8 cellular contexts compared by ENCODE assay signal in the genomic region with DNA sequence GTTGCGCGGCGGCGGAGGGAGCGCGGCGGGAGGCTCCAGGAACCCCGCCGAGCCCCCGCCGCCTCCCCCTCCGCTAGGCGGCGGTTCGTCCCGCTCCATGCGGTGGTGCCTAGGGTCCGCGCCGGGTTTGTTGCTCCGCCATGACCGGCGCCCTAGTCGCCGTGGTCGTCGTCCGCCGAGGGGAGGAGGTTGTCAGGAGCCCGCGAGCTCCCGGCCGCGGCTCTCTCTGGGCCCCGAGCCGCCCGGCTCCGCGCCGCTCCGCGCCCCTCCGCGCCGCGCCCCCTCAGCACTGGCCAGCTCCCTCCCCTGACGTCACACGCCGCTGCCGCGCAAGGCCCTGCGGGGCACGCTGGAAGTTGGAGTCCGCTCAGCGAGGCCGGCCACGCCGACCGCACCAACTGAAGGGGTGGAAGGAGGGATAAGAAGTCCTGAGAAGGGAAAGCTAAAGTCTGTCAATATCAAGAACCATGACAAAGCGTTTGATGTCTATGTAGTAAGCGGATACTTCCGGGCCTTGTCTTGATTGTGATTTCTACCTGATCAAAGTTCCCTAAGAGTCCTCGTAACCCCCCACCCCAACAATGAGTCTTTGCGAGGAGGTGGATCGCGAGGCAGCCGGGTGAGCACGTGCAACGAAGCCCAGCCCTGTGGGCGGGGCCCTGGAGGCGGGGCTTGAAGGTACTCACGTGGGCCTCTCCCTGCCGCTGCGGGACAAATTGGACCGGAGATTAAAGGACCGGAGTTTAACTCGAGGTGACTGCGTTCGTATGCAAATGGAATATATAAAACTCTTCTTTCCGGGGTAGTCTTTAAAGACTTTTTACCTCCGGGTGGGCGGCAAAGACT. TPM values are rescaled to one million over a fixed set of nuclear protein-coding genes. Genes with fewer than 3 reads are reported as not detected.
DNase-seq lines count a peak whose midpoint lies in the region; ATAC-seq and TF ChIP-seq lines count a peak whose summit lies in the region.

A gene (minus strand): TSS at position 291 of the 846 bp plus-strand sequence.

- H3K36me3 ChIP-seq in mammary epithelial cell (ENCODE audit: insufficient read depth, low read length), result no peaks in the 10 kb centered on the region
- H3K36me3 ChIP-seq in smooth muscle cell (ENCODE audit: low read depth), result no peaks in the 10 kb centered on the region

- DNase-seq in AG08395 (ENCODE audit: low spot score) (peak; percentile 98), NCI-H2196 (lab: John Stamatoyannopoulos, UW; ENCODE audit: unreplicated experiment) (peak; percentile 97), mammary epithelial cell (peak; percentile 95), iPS-NIHi7 (ENCODE audit: extremely low spot score) (peak; percentile 95), smooth muscle cell (lab: John Stamatoyannopoulos, UW; ENCODE audit: unreplicated experiment) (peak; percentile 88)

- H4K20me1 ChIP-seq in mammary epithelial cell (ENCODE audit: insufficient read depth, low read length), result no peaks in the 10 kb centered on the region
- peaks cover 24% of the 10 kb centered on the region for H4K20me1 ChIP-seq in smooth muscle cell (ENCODE audit: low read depth)

- H3K4me2 ChIP-seq in mammary epithelial cell (ENCODE audit: insufficient read depth, low read depth, low read length) (peak within 1 kb of the TSS; percentile 99), smooth muscle cell (peak within 1 kb of the TSS; percentile 80)

- BruUV-seq in mammary epithelial cell (replicated peaks; lab: Mats Ljungman, UMichigan), result no TSS peak

- H3K9me3 ChIP-seq in mammary epithelial cell (replicated peaks; ENCODE audit: insufficient read depth, low read length) (no peaks in the 10 kb centered on the region), smooth muscle cell (replicated peaks; ENCODE audit: low read depth) (no peaks in the 10 kb centered on the region)

- CTCF ChIA-PET in mammary epithelial cell (lab: Charles Lee; ENCODE audit: low non-redundant PET), result interaction anchor here (0.6 to 2.8 kb wide), 3 partner anchors 7 to 85 kb away, joined by 3 to 23 read pairs (median 3); a partner anchor contains a TSS

- dilution Hi-C loops in mammary epithelial cell (cut with HindIII; ENCODE audit: low sequenced_read_pairs), result loop anchor here (5.0 to 10.0 kb wide), 2 partner anchors 81 to 604 kb away; a partner anchor contains a TSS

- H3K27ac ChIP-seq in VCaP (peak within 1 kb of the TSS; percentile 77), mammary epithelial cell (ENCODE audit: insufficient read depth, low read depth, low read length) (peak within 1 kb of the TSS; percentile 87), smooth muscle cell (ENCODE audit: low read depth) (peak within 1 kb of the TSS; percentile 18)

- peaks cover 10% of the 10 kb centered on the region for H3K4me1 ChIP-seq in mammary epithelial cell (ENCODE audit: insufficient read depth, low read length)
- peaks cover 17% of the 10 kb centered on the region for H3K4me1 ChIP-seq in smooth muscle cell (ENCODE audit: low read depth)

- peaks cover 29% of the 10 kb centered on the region for H3K79me2 ChIP-seq in mammary epithelial cell (ENCODE audit: insufficient read depth, low read length)
- H3K79me2 ChIP-seq in smooth muscle cell (ENCODE audit: low read depth), result no peaks in the 10 kb centered on the region

- H3F3A ChIP-seq in smooth muscle cell (ENCODE audit: low read depth), result no peaks in the 10 kb centered on the region

- H2AFZ ChIP-seq in mammary epithelial cell (ENCODE audit: low read depth, low read length) (peak within 1 kb of the TSS; percentile 92), smooth muscle cell (ENCODE audit: low read depth) (peak within 1 kb of the TSS; percentile 60)

- TF ChIP-seq CTCF in VCaP (conservative IDR thresholded peaks at IDR 0.05) (peak; percentile 32), mammary epithelial cell (conservative IDR thresholded peaks at IDR 0.05 in 1 of 2, IDR thresholded peaks at IDR 0.05 in 1 of 2; ENCODE audit: extremely low read depth in 1 of 2, insufficient read depth in 1 of 2, low read depth in 1 of 2, low read length in 2 of 2) (peak in 1 of 2 donors; percentile 42), smooth muscle cell (IDR thresholded peaks at IDR 0.05; ENCODE audit: borderline replicate concordance, insufficient read depth, poor library complexity, severe bottlenecking) (peak; percentile 31)

- ATAC-seq in GM18868 (IDR thresholded peaks at IDR 0.05; ENCODE audit: unreplicated experiment) (peak; percentile 86), HG03103 (IDR thresholded peaks at IDR 0.05; ENCODE audit: low read depth, unreplicated experiment) (peak; percentile 75)

- in situ Hi-C loops in mammary epithelial cell (cut with MboI; ENCODE audit: low sequenced_read_pairs in 2 of 2), result loop anchor here (5.0 to 10.0 kb wide), 3 partner anchors 81 to 604 kb away; a partner anchor contains a TSS

- 0% methylated on average over 14 of the region's 82 CpGs for WGBS in mammary epithelial cell (ENCODE audit: low coverage, missing lambda C conversion rate)
- under 1% methylated on average over 75 of the region's 82 CpGs for WGBS in smooth muscle cell (ENCODE audit: low lambda C conversion rate)

- intact Hi-C loops in mammary epithelial cell (cut with micrococcal nuclease), result loop anchor here (2.0 to 5.0 kb wide), 3 partner anchors 18 to 171 kb away; a partner anchor contains a TSS

- peak within 1 kb of the TSS; percentile 90 for H3K9ac ChIP-seq in mammary epithelial cell (ENCODE audit: insufficient read depth, low read length)
- H3K9ac ChIP-seq in smooth muscle cell (ENCODE audit: low read depth), result peak within 1 kb of the TSS; percentile 78

- H3K4me3 ChIP-seq in mammary epithelial cell (replicated peaks in 1 of 3; ENCODE audit: insufficient read depth in 1 of 3, low read depth in 2 of 3, low read length in 3 of 3), result peak within 1 kb of the TSS; percentile 80 to 96 (median 85)
- peak within 1 kb of the TSS; percentile 87 for H3K4me3 ChIP-seq in smooth muscle cell

- H3K27me3 ChIP-seq in mammary epithelial cell (ENCODE audit: insufficient read depth, low read length), result no peaks in the 10 kb centered on the region
- peaks cover 42% of the 10 kb centered on the region for H3K27me3 ChIP-seq in smooth muscle cell (ENCODE audit: low read depth)

RNA-seq across cellular contexts. Expression of the gene that starts here (rescaled TPM):
- total RNA-seq in mammary epithelial cell (1 to 10 TPM; 3.2 to 4.8 TPM), smooth muscle cell (0.31 and 1.5 TPM in 2 replicates)
- polyA plus RNA-seq in mammary epithelial cell (0.76 TPM), smooth muscle cell (0.17 and 0.28 TPM in 2 replicates)
- 1.1 TPM for polyA minus RNA-seq in mammary epithelial cell

Comparison
In these comparisons a context has a peak if more than half of its experiments do, and no peak if none do; other contexts are left out.
1. Peak in every context shown above with its lines: DNase-seq, ATAC-seq, H3K4me3 ChIP-seq and H3K27ac ChIP-seq.
2. H3K27ac ChIP-seq: peak in every context shown above with its lines; median percentile 87 in mammary epithelial cell; 77 in VCaP; 18 in smooth muscle cell.